24 cellular contexts compared by ENCODE assay signal in genomic region chr15:39400002-39400401, GRCh38.
"Had no signal": no experiment of that assay in that cellular context is flagged by ENCODE, and none has a peak within 500 bp of the region (broad histone marks: within the 10 kb centered on the region; RNA-seq: fewer than 3 reads in every experiment).

No MANE protein-coding gene starts in this region.

- H3K4me1 ChIP-seq: right lobe of liver, testis had no signal

- DNase-seq: heart left ventricle; hypothalamus; islet precursor cell; left ventricle myocardium inferior; naive thymus-derived CD8-positive, alpha-beta T cell; ovary; right lobe of liver; stimulated activated CD4-positive, alpha-beta T cell treated with anti-CD3 and anti-CD28 coated beads, Interleukin-12 subunit alpha, Interleukin-12 subunit beta, amount 100 ng/mL, for 4 hours; stimulated activated CD4-positive, alpha-beta T cell treated with anti-CD3 and anti-CD28 coated beads, Interleukin-15, amount 100 ng/mL, for 24 hours; stimulated activated CD4-positive, alpha-beta T cell treated with anti-CD3 and anti-CD28 coated beads, Interleukin-2, amount 100 ng/mL, for 24 hours; stimulated activated CD4-positive, alpha-beta T cell treated with anti-CD3 and anti-CD28 coated beads, Interleukin-4, amount 100 ng/mL, for 1 hour; stimulated activated naive B cell treated with anti-CD40 and anti-IgM and Interleukin-4, amounts not matched to agents 10 μg/mL and 1 μg/mL and 100 μg/mL, for 72 hours; stimulated activated naive CD8-positive, alpha-beta T cell treated with anti-CD3 and anti-CD28 coated beads, Interleukin-15, Interleukin-2, amounts not matched to agents 100 U/mL and 50 U/mL, for 24 hours; stomach; testis; thyroid gland; transverse colon; upper lobe of left lung had no signal

- H3K27ac Mint-ChIP-seq: memory B cell; naive thymus-derived CD8-positive, alpha-beta T cell; nephron; progenitor cell of endocrine pancreas; stimulated activated naive B cell treated with anti-CD40 and anti-IgM and Interleukin-4, amounts not matched to agents 10 μg/mL and 1 μg/mL and 100 μg/mL, for 72 hours had no signal

- H3K4me3 Mint-ChIP-seq: memory B cell; naive thymus-derived CD8-positive, alpha-beta T cell; nephron; neural crest cell; stimulated activated naive B cell treated with anti-CD40 and anti-IgM and Interleukin-4, amounts not matched to agents 10 μg/mL and 1 μg/mL and 100 μg/mL, for 72 hours had no signal

- H3K27me3 ChIP-seq: heart left ventricle, ovary, right atrium auricular region, right lobe of liver, stomach, testis, thyroid gland, transverse colon, upper lobe of left lung had no signal

- H3K4me1 Mint-ChIP-seq: memory B cell; naive thymus-derived CD8-positive, alpha-beta T cell; neural crest cell; stimulated activated naive B cell treated with anti-CD40 and anti-IgM and Interleukin-4, amounts not matched to agents 10 μg/mL and 1 μg/mL and 100 μg/mL, for 72 hours had no signal

- H3K36me3 Mint-ChIP-seq: memory B cell; naive thymus-derived CD8-positive, alpha-beta T cell; stimulated activated naive B cell treated with anti-CD40 and anti-IgM and Interleukin-4, amounts not matched to agents 10 μg/mL and 1 μg/mL and 100 μg/mL, for 72 hours had no signal

- H3K27ac ChIP-seq: heart left ventricle, left ventricle myocardium inferior, ovary, right atrium auricular region, right lobe of liver, stomach, testis, thyroid gland, upper lobe of left lung had no signal

- H3K9me3 Mint-ChIP-seq: memory B cell, neural crest cell had no signal

- ATAC-seq: heart left ventricle; naive thymus-derived CD8-positive, alpha-beta T cell; right lobe of liver; stimulated activated naive B cell treated with anti-CD40 and anti-IgM and Interleukin-4, amounts not matched to agents 10 μg/mL and 1 μg/mL and 100 μg/mL, for 72 hours; stimulated activated naive CD8-positive, alpha-beta T cell treated with anti-CD3 and anti-CD28 coated beads, Interleukin-15, Interleukin-2, amounts not matched to agents 100 U/mL and 50 U/mL, for 24 hours had no signal

- H3K36me3 ChIP-seq: heart left ventricle, left ventricle myocardium inferior, ovary, right atrium auricular region, right lobe of liver, stomach, thyroid gland, transverse colon, upper lobe of left lung had no signal

- H3K9me3 ChIP-seq: heart left ventricle, left ventricle myocardium inferior, ovary, right atrium auricular region, right lobe of liver, stomach, testis, thyroid gland, transverse colon, upper lobe of left lung had no signal

- H3K4me3 ChIP-seq: heart left ventricle, left ventricle myocardium inferior, lung, ovary, right atrium auricular region, right lobe of liver, stomach, testis, thyroid gland, transverse colon, upper lobe of left lung had no signal
